In the genomic region with DNA sequence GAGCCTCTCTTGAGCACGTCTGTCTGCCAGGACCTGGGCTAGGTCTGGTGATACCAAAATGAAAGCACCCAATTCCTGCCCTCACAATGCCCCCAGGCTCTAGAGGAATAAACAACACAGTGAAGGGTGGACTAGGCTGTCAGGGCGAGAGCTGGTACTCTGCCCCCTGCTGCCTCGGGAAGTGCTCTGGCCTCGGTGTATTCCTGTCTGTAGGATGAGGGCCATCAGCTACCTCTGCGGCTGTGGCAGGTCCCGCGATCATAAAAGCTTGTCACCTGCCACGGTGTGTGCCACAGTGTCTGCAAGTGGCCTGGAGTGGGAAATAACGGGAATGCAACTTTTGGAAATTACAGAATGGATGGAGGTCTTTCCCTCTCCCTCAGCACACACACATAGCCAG, we compare ENCODE assay signal across 14 cellular contexts.
"Had no signal": no experiment of that assay in that cellular context is flagged by ENCODE, and none has a peak within 500 bp of the region (broad histone marks: within the 10 kb centered on the region; RNA-seq: fewer than 3 reads in every experiment).

No MANE protein-coding gene starts in this region.

- ATAC-seq: natural killer cell; stimulated activated naive CD8-positive, alpha-beta T cell treated with anti-CD3 and anti-CD28 coated beads, Interleukin-15, Interleukin-2, amounts not matched to agents 100 U/mL and 50 U/mL, for 24 hours had no signal

- DNase-seq: activated CD4-positive, alpha-beta memory T cell treated with anti-CD3 and anti-CD28 coated beads, Interleukin-2, amount 10 ng/mL, durations not matched to agents 7 days and 5 days; activated CD8-positive, alpha-beta memory T cell treated with anti-CD3 and anti-CD28 coated beads, Interleukin-2, amount 50 U/mL, for 4 hours; activated naive CD4-positive, alpha-beta T cell; aorta; glutamatergic neuron; natural killer cell; occipital lobe; sigmoid colon; stimulated activated naive CD8-positive, alpha-beta T cell treated with anti-CD3 and anti-CD28 coated beads, Interleukin-15, Interleukin-2, amounts not matched to agents 100 U/mL and 50 U/mL, for 24 hours; T-helper 9 cell; upper lobe of left lung had no signal

- H3K4me1 ChIP-seq: sigmoid colon, suprapubic skin had no signal

- H3K4me3 Mint-ChIP-seq: activated CD4-positive, alpha-beta memory T cell treated with anti-CD3 and anti-CD28 coated beads, Interleukin-2, amount 10 ng/mL, durations not matched to agents 7 days and 5 days; natural killer cell had no signal

- H3K9me3 ChIP-seq: esophagus muscularis mucosa, sigmoid colon, suprapubic skin, upper lobe of left lung had no signal

- H3K36me3 ChIP-seq: cardiac muscle cell, esophagus muscularis mucosa, sigmoid colon, suprapubic skin, upper lobe of left lung had no signal

- H3K27ac Mint-ChIP-seq: activated CD4-positive, alpha-beta memory T cell treated with anti-CD3 and anti-CD28 coated beads, Interleukin-2, amount 10 ng/mL, durations not matched to agents 7 days and 5 days; natural killer cell had no signal

- H3K27ac ChIP-seq: cardiac muscle cell, esophagus muscularis mucosa, sigmoid colon, suprapubic skin, upper lobe of left lung had no signal

- H3K36me3 Mint-ChIP-seq: natural killer cell had no signal

- H3K9me3 Mint-ChIP-seq: activated CD4-positive, alpha-beta memory T cell treated with anti-CD3 and anti-CD28 coated beads, Interleukin-2, amount 10 ng/mL, durations not matched to agents 7 days and 5 days; natural killer cell had no signal

- H3K4me1 Mint-ChIP-seq: activated CD4-positive, alpha-beta memory T cell treated with anti-CD3 and anti-CD28 coated beads, Interleukin-2, amount 10 ng/mL, durations not matched to agents 7 days and 5 days had no signal

- H3K27me3 ChIP-seq: cardiac muscle cell, esophagus muscularis mucosa, upper lobe of left lung had no signal

- H3K4me3 ChIP-seq: cardiac muscle cell, esophagus muscularis mucosa, sigmoid colon, suprapubic skin, upper lobe of left lung had no signal
